Comparison of ENCODE assay signal across 16 cellular contexts in genomic region chr14:81447018-81447770, GRCh38. TPM values are rescaled to one million over a fixed set of nuclear protein-coding genes. Genes with fewer than 3 reads are reported as not detected.
"Had no signal": no experiment of that assay in that cellular context is flagged by ENCODE, and none has a peak within 500 bp of the region (broad histone marks: within the 10 kb centered on the region; RNA-seq: fewer than 3 reads in every experiment).

No MANE protein-coding gene starts in this region.

- H3K36me3 ChIP-seq: lower lobe of right lung had no signal

- DNase-seq: activated B cell treated with CpG ODN at 0.5 μM for 24 hours; activated CD4-positive, alpha-beta memory T cell treated with anti-CD3 and anti-CD28 coated beads, Interleukin-2, amount 10 ng/mL, durations not matched to agents 7 days and 5 days; activated CD4-positive, alpha-beta T cell treated with anti-CD3 and anti-CD28 coated beads for 4 hours; activated naive CD4-positive, alpha-beta T cell treated with Interleukin-2 at 50 U/mL for 16 hours; activated naive CD8-positive, alpha-beta T cell treated with anti-CD3 and anti-CD28 coated beads, Interleukin-2, amount 10 ng/mL, durations not matched to agents 7 days and 5 days; activated T-cell treated with anti-CD3 and anti-CD28 coated beads, Interleukin-2, amount 50 U/mL, for 1 hour; amygdala; endodermal cell; lower lobe of right lung; nucleus accumbens; retina; stimulated activated CD4-positive, alpha-beta T cell treated with anti-CD3 and anti-CD28 coated beads, Interleukin-4, amount 100 ng/mL, for 1 hour; testis had no signal

- H3K27me3 ChIP-seq: testis had no signal

- H3K4me3 ChIP-seq: lower lobe of right lung, SK-N-MC, testis had no signal

- H3K9me3 ChIP-seq: lower lobe of right lung, testis had no signal

- H3K27ac ChIP-seq: epithelial cell of prostate, SK-N-MC, testis had no signal

RNA-seq across cellular contexts. Expression of gene STON2, which starts 47.1 kb away (rescaled TPM):
- total RNA-seq: activated B cell treated with CpG ODN at 0.5 μM for 24 hours; activated naive CD8-positive, alpha-beta T cell treated with anti-CD3 and anti-CD28 coated beads, Interleukin-2, amount 10 ng/mL, durations not matched to agents 7 days and 5 days; activated T-helper 2 cell treated with anti-CD3 and anti-CD28 coated beads, Interferon-gamma antibody, Interleukin-2, Interleukin-4, amounts not matched to agents 10 μg/mL and 5 μg/mL and 100 μg/mL, durations not matched to agents 14 hours and 24 hours and 36 hours had no signal
